In genomic region chr7:2209146-2209960, GRCh38 we compare ENCODE assay signal across 8 cellular contexts. TPM values are rescaled to one million over a fixed set of nuclear protein-coding genes. Genes with fewer than 3 reads are reported as not detected.
DNase-seq lines count a peak whose midpoint lies in the region; ATAC-seq and FAIRE-seq lines count a peak whose summit lies in the region.

No MANE protein-coding gene starts in this region.

- no peak overlapping the region for H3K27ac Mint-ChIP-seq in activated T-cell treated with anti-CD3 and anti-CD28 coated beads, Interleukin-2, amount 50 U/mL, for 72 hours

- no peak overlapping the region for H3K4me3 Mint-ChIP-seq in activated T-cell treated with anti-CD3 and anti-CD28 coated beads, Interleukin-2, amount 50 U/mL, for 72 hours

- peaks cover 4 to 12% of the 10 kb centered on the region in 2 donors for H3K36me3 Mint-ChIP-seq in activated T-cell treated with anti-CD3 and anti-CD28 coated beads, Interleukin-2, amount 50 U/mL, for 72 hours (ENCODE audit: insufficient read depth in 2 of 2)

- peak; percentile 58 for ATAC-seq in HG02840 (IDR thresholded peaks at IDR 0.05; ENCODE audit: low FRiP score, unreplicated experiment)
- ATAC-seq in activated T-cell treated with anti-CD3 and anti-CD28 coated beads, Interleukin-2, amount 50 U/mL, for 72 hours (replicated peaks in 1 of 2), result peak; percentile 50 to 59

- H3K4me1 Mint-ChIP-seq in activated T-cell treated with anti-CD3 and anti-CD28 coated beads, Interleukin-2, amount 50 U/mL, for 72 hours (ENCODE audit: low read depth), result peaks cover 5% of the 10 kb centered on the region

- DNase-seq in activated gamma-delta T cell treated with Interleukin-2 at 50 U/mL for 16 hours (peak; percentile 33), activated gamma-delta T cell (lab: John Stamatoyannopoulos, UW) (no peak), NCI-H748 treated with DMSO at 0.1 percent for 48 hours (lab: John Stamatoyannopoulos, UW) (peak; percentile 11), fibroblast of the conjunctiva (ENCODE audit: low read depth) (peak; percentile 63), nucleus accumbens (lab: John Stamatoyannopoulos, UW) (peak in 52 of 56 donors; percentile 11 to 85 (median 62)), urothelium cell line (ENCODE audit: low spot score) (peak; percentile 81)
- DNase-seq in activated T-cell treated with anti-CD3 and anti-CD28 coated beads, Interleukin-2, amount 50 U/mL, for 72 hours, result peak; percentile 50 to 57

- peak; percentile 96 for FAIRE-seq in urothelium cell line (lab: Jason Lieb, UNC)

- no peaks in the 10 kb centered on the region for H3K27me3 Mint-ChIP-seq in activated T-cell treated with anti-CD3 and anti-CD28 coated beads, Interleukin-2, amount 50 U/mL, for 72 hours (ENCODE audit: low read depth)

- no peaks in the 10 kb centered on the region for H3K9me3 Mint-ChIP-seq in activated T-cell treated with anti-CD3 and anti-CD28 coated beads, Interleukin-2, amount 50 U/mL, for 72 hours

RNA-seq across cellular contexts. Expression of gene MAD1L1, which starts 23.4 kb away (rescaled TPM):
- 10 to 100 TPM; 51.2 to 63.8 TPM for total RNA-seq in activated T-cell treated with anti-CD3 and anti-CD28 coated beads, Interleukin-2, amount 50 U/mL, for 72 hours

RNA-seq across cellular contexts. Expression of gene MRM2, which starts 32.7 kb away (rescaled TPM):
- 10 to 100 TPM; 31.7 to 39.9 TPM for total RNA-seq in activated T-cell treated with anti-CD3 and anti-CD28 coated beads, Interleukin-2, amount 50 U/mL, for 72 hours

RNA-seq across cellular contexts. Expression of gene NUDT1, which starts 32.7 kb away (rescaled TPM):
- 10 to 100 TPM; 63.6 to 79.3 TPM for total RNA-seq in activated T-cell treated with anti-CD3 and anti-CD28 coated beads, Interleukin-2, amount 50 U/mL, for 72 hours
